31 cellular contexts compared by ENCODE assay signal in genomic region chr1:37438971-37439671, GRCh38. TPM values are rescaled to one million over a fixed set of nuclear protein-coding genes. Genes with fewer than 3 reads are reported as not detected.
DNase-seq lines count a peak whose midpoint lies in the region; ATAC-seq and TF ChIP-seq lines count a peak whose summit lies in the region.
"Had no signal": no experiment of that assay in that cellular context is flagged by ENCODE, and none has a peak within 500 bp of the region (broad histone marks: within the 10 kb centered on the region; RNA-seq: fewer than 3 reads in every experiment).

No MANE protein-coding gene starts in this region.

- no peak for TF ChIP-seq EP300 in gastroesophageal sphincter (IDR thresholded peaks at IDR 0.05)

- ATAC-seq in GM19324 (IDR thresholded peaks at IDR 0.05; ENCODE audit: low FRiP score, unreplicated experiment) (no peak), gastroesophageal sphincter (no peak)
- ATAC-seq: foreskin keratinocyte; naive thymus-derived CD4-positive, alpha-beta T cell; PC-3; psoas muscle had no signal

- H3K36me3 ChIP-seq in H7 (replicated peaks; ENCODE audit: control insufficient read depth, insufficient read depth, low read length) (no peaks in the 10 kb centered on the region), gastroesophageal sphincter (no peaks in the 10 kb centered on the region)
- H3K36me3 ChIP-seq: BE2C, esophagus squamous epithelium, tibial nerve had no signal

- TF ChIP-seq POLR2A in gastroesophageal sphincter (IDR thresholded peaks at IDR 0.05), result no peak

- H3K4me3 ChIP-seq in H7 (ENCODE audit: insufficient read depth, low read depth, low read length), result no peak overlapping the region
- no peak overlapping the region for H3K4me3 ChIP-seq in gastroesophageal sphincter
- H3K4me3 ChIP-seq: esophagus squamous epithelium, lung, psoas muscle, SK-N-MC, tibial nerve had no signal

- intact Hi-C loops in posterior vena cava (cut with DNase I), result loop anchor here (10.0 kb wide), 1 partner anchor 864 kb away; no protein-coding TSS in a partner anchor

- TF ChIP-seq CTCF in gastroesophageal sphincter (IDR thresholded peaks at IDR 0.05), result no peak

- H3K4me1 ChIP-seq in gastroesophageal sphincter, result peaks cover 0 to 2% (median 0%) of the 10 kb centered on the region in 3 donors
- H3K4me1 ChIP-seq: BE2C, esophagus squamous epithelium, foreskin keratinocyte, psoas muscle, tibial nerve had no signal

- peaks cover 6% of the 10 kb centered on the region for H3K27me3 ChIP-seq in H7 (ENCODE audit: control insufficient read depth, insufficient read depth, low read length)
- H3K27me3 ChIP-seq in gastroesophageal sphincter, result peaks cover 68% of the 10 kb centered on the region
- H3K27me3 ChIP-seq: BE2C had no signal

- 58% methylated on average over 2 of the region's 3 CpGs; no CpG with 5 or more reads in 1 of the 2 donors for WGBS in gastroesophageal sphincter (ENCODE audit: low coverage in 1 of 2), 2 donors

- no peaks in the 10 kb centered on the region for H3K9me3 ChIP-seq in gastroesophageal sphincter
- H3K9me3 ChIP-seq: BE2C, esophagus squamous epithelium, psoas muscle, tibial nerve had no signal

- DNase-seq in H7, result peak; percentile 54
- peak; percentile 39 for DNase-seq in NCI-H1436 (lab: John Stamatoyannopoulos, UW)
- peak; percentile 8 for DNase-seq in NCI-H82 treated with DMSO at 0.1 percent for 48 hours (lab: John Stamatoyannopoulos, UW; ENCODE audit: unreplicated experiment)
- peak; percentile 52 for DNase-seq in iPS-NIHi11 (ENCODE audit: low spot score)
- no peak for DNase-seq in posterior vena cava (ENCODE audit: low spot score)
- DNase-seq: activated CD4-positive, alpha-beta T cell treated with anti-CD3 and anti-CD28 coated beads, Interleukin-2, amount 50 U/mL, for 1 hour; activated CD4-positive, CD25-positive, alpha-beta regulatory T cell; activated gamma-delta T cell; activated T-cell treated with anti-CD3 and anti-CD28 coated beads, Interleukin-2, amount 50 U/mL, for 24 hours; BE2C; caudate nucleus; CD8-positive, alpha-beta memory T cell; cortex of kidney; DMS153; esophagus squamous epithelium; foreskin keratinocyte; IMR-90; MV-4-11; naive thymus-derived CD4-positive, alpha-beta T cell; NCI-H1930; NCI-H526 treated with DMSO at 0.1 percent for 48 hours; nucleus accumbens; PC-3; psoas muscle; stimulated activated CD4-positive, alpha-beta T cell treated with anti-CD3 and anti-CD28 coated beads, Interleukin-4, amount 100 ng/mL, for 24 hours; T-helper 1 cell had no signal

- no peak overlapping the region for H3K27ac ChIP-seq in gastroesophageal sphincter
- H3K27ac ChIP-seq: esophagus squamous epithelium, foreskin keratinocyte, psoas muscle, SK-N-MC, tibial nerve had no signal

RNA-seq across cellular contexts. Expression of gene ZC3H12A, which starts 35.3 kb away (rescaled TPM):
- 11.0 and 12.3 TPM in 2 replicates for total RNA-seq in H7 (2014; rRNA removed; shearing (Covaris generic))
- total RNA-seq in posterior vena cava, result 10 to 100 TPM in 1 of 2 donors, 1 to 10 TPM in 1; 7.7 to 18.4 TPM
- total RNA-seq in gastroesophageal sphincter, result 10 to 100 TPM in 2 of 4 donors, 1 to 10 TPM in 2; 7.3 to 14.4 (median 10.6) TPM
